15 cellular contexts compared by ENCODE assay signal in genomic region chr7:45589061-45589460, GRCh38. TPM values are rescaled to one million over a fixed set of nuclear protein-coding genes. Genes with fewer than 3 reads are reported as not detected.
DNase-seq lines count a peak whose midpoint lies in the region; ATAC-seq and TF ChIP-seq lines count a peak whose summit lies in the region.
"Had no signal": no experiment of that assay in that cellular context is flagged by ENCODE, and none has a peak within 500 bp of the region (broad histone marks: within the 10 kb centered on the region; RNA-seq: fewer than 3 reads in every experiment).

No MANE protein-coding gene starts in this region.

- peak; percentile 56 for ATAC-seq in GM23338
- ATAC-seq in HCT116, result peak; percentile 62
- no peak for ATAC-seq in sciatic nerve
- ATAC-seq: Right ventricle myocardium inferior had no signal

- H3K27me3 Mint-ChIP-seq in GM23338 (ENCODE audit: insufficient read depth, low read depth, poor library complexity) (peaks cover 8% of the 10 kb centered on the region), endodermal cell (ENCODE audit: insufficient read depth) (no peaks in the 10 kb centered on the region)

- no peaks in the 10 kb centered on the region for H3F3A ChIP-seq in GM23338 (replicated peaks; ENCODE audit: low read depth)

- H3K79me2 ChIP-seq in GM23338 (replicated peaks; ENCODE audit: insufficient read depth) (peaks cover 25% of the 10 kb centered on the region), HCT116 (ENCODE audit: insufficient read depth, low read length) (no peaks in the 10 kb centered on the region)

- H3K27me3 ChIP-seq in GM23338 (ENCODE audit: insufficient read depth), result no peaks in the 10 kb centered on the region
- H3K27me3 ChIP-seq in HCT116 (ENCODE audit: insufficient read depth, low read length), result no peaks in the 10 kb centered on the region
- no peaks in the 10 kb centered on the region for H3K27me3 ChIP-seq in endodermal cell (ENCODE audit: control insufficient read depth, insufficient read depth, low read length, poor library complexity, severe bottlenecking)
- H3K27me3 ChIP-seq: BE2C had no signal

- POLR2A ChIA-PET in HCT116 (lab: Charles Lee), result no interaction called here

- H3K9me3 ChIP-seq in HCT116 (ENCODE audit: control insufficient read depth in 1 of 2, insufficient read depth in 1 of 2, low read depth in 1 of 2, low read length in 2 of 2) (no peaks in the 10 kb centered on the region), endodermal cell (ENCODE audit: control insufficient read depth, low read length) (no peaks in the 10 kb centered on the region)
- H3K9me3 ChIP-seq: BE2C had no signal

- TF ChIP-seq POLR2A in HCT116 (IDR thresholded peaks at IDR 0.05; ENCODE audit: borderline replicate concordance, extremely low read depth, insufficient read depth, insufficient read length), result no peak

- H3K36me3 ChIP-seq in GM23338 (ENCODE audit: insufficient read depth) (no peaks in the 10 kb centered on the region), HCT116 (ENCODE audit: control insufficient read depth in 1 of 2, insufficient read depth in 2 of 2, low read length in 2 of 2) (no peaks in the 10 kb centered on the region), endodermal cell (ENCODE audit: control insufficient read depth, insufficient read depth, low read length) (no peaks in the 10 kb centered on the region)
- H3K36me3 ChIP-seq: BE2C had no signal

- H3K9me3 Mint-ChIP-seq in GM23338 (no peaks in the 10 kb centered on the region), endodermal cell (no peaks in the 10 kb centered on the region)
- H3K9me3 Mint-ChIP-seq: CD4-positive, alpha-beta T cell had no signal

- no peak for DNase-seq in GM23338 (ENCODE audit: low spot score)
- no peak for DNase-seq in HCT116 (ENCODE audit: low read depth, low spot score)
- DNase-seq in endodermal cell, result peak; percentile 62
- DNase-seq in sciatic nerve (ENCODE audit: low spot score), result peak; percentile 42
- no peak for DNase-seq in EL
- no peak for DNase-seq in SKM-1 treated with dmso at 0.1 percent for 144 hours (lab: John Stamatoyannopoulos, UW; ENCODE audit: unreplicated experiment)
- DNase-seq in nucleus accumbens (lab: John Stamatoyannopoulos, UW), result no peak
- DNase-seq: BE2C; CD4-positive, alpha-beta T cell; NCI-H1436; NCI-H2029; NCI-H748 treated with DMSO at 0.1 percent for 48 hours had no signal

- no peak overlapping the region for H2AFZ ChIP-seq in GM23338
- no peak overlapping the region for H2AFZ ChIP-seq in HCT116 (ENCODE audit: low read depth, low read length, poor library complexity, severe bottlenecking)

- H3K27ac ChIP-seq in GM23338 (ENCODE audit: low read depth), result no peak overlapping the region
- no peak overlapping the region for H3K27ac ChIP-seq in HCT116 (ENCODE audit: low read depth, low read length)
- no peak overlapping the region for H3K27ac ChIP-seq in endodermal cell (ENCODE audit: low read depth, low read length)
- H3K27ac ChIP-seq: KMS-11, SK-N-MC had no signal

- H3K36me3 Mint-ChIP-seq in GM23338 (ENCODE audit: low read depth) (no peaks in the 10 kb centered on the region; the same call in 1 of the 3 replicates), endodermal cell (ENCODE audit: low read depth) (no peaks in the 10 kb centered on the region)

- no peak overlapping the region for H3K27ac Mint-ChIP-seq in GM23338
- H3K27ac Mint-ChIP-seq in endodermal cell, result no peak overlapping the region
- H3K27ac Mint-ChIP-seq: CD4-positive, alpha-beta T cell had no signal

- H3K9me2 ChIP-seq in GM23338 (ENCODE audit: insufficient read depth) (no peaks in the 10 kb centered on the region), HCT116 (ENCODE audit: insufficient read depth) (no peaks in the 10 kb centered on the region)

- H3K9ac ChIP-seq in HCT116 (ENCODE audit: low read length) (no peak overlapping the region), endodermal cell (ENCODE audit: extremely low read depth, low read length, poor library complexity, severe bottlenecking) (no peak overlapping the region)
- H3K9ac ChIP-seq: KMS-11 had no signal

- WGBS in endodermal cell (ENCODE audit: insufficient coverage in 1 of 2, insufficient read length in 1 of 2), 2 experiments, result 90 to 91% methylated on average over 4 to 10 of the region's 10 CpGs

- TF ChIP-seq RAD21 in HCT116 (IDR thresholded peaks at IDR 0.05; ENCODE audit: low read depth), result no peak; the same call in 1 of the 2 replicates

- H3K4me3 Mint-ChIP-seq in GM23338, result no peak overlapping the region
- no peak overlapping the region for H3K4me3 Mint-ChIP-seq in endodermal cell
- H3K4me3 Mint-ChIP-seq: CD4-positive, alpha-beta T cell had no signal

- H4K20me1 ChIP-seq in GM23338 (replicated peaks; ENCODE audit: insufficient read depth) (no peaks in the 10 kb centered on the region), HCT116 (ENCODE audit: insufficient read depth) (no peaks in the 10 kb centered on the region)

- no peak overlapping the region for H3K4me3 ChIP-seq in GM23338
- no peak overlapping the region for H3K4me3 ChIP-seq in HCT116 (replicated peaks in 1 of 2; ENCODE audit: low read depth in 1 of 2, low read length in 2 of 2)
- H3K4me3 ChIP-seq in endodermal cell (ENCODE audit: low read length), result no peak overlapping the region
- H3K4me3 ChIP-seq: SK-N-MC had no signal

- intact Hi-C loops in HCT116 (cut with micrococcal nuclease) (no loop called here), sciatic nerve (cut with DNase I) (no loop called here)

- CTCF ChIA-PET in HCT116 (lab: Charles Lee), result no interaction called here

- RAD21 ChIA-PET in HCT116 (lab: Charles Lee; ENCODE audit: low non-redundant PET in 1 of 2, low total read pairs in 2 of 2, uncharacterized antibody in 2 of 2, unreplicated experiment in 2 of 2), result no interaction called here

- H3K4me2 ChIP-seq in GM23338 (no peak overlapping the region), HCT116 (ENCODE audit: low read length) (no peak overlapping the region)
- H3K4me2 ChIP-seq: KMS-11 had no signal

- TF ChIP-seq CTCF in GM23338 (conservative IDR thresholded peaks at IDR 0.05; ENCODE audit: low read depth in 2 of 2), result peak in 1 of 2 experiments; percentile 44; a peak in 2 of 4 replicates
- no peak for TF ChIP-seq CTCF in HCT116 (IDR thresholded peaks at IDR 0.05 in 2 of 3, conservative IDR thresholded peaks at IDR 0.05 in 1 of 3; ENCODE audit: borderline replicate concordance in 1 of 3, insufficient read depth in 1 of 3, low read depth in 2 of 3, low read length in 2 of 3)
- TF ChIP-seq CTCF in endodermal cell (conservative IDR thresholded peaks at IDR 0.05), result peak; percentile 47

- no TSS peak for BruUV-seq in HCT116 (replicated peaks; lab: Mats Ljungman, UMichigan)

- no peaks in the 10 kb centered on the region for H3K4me1 ChIP-seq in GM23338 (ENCODE audit: insufficient read depth)
- H3K4me1 ChIP-seq in HCT116 (ENCODE audit: control insufficient read depth in 1 of 2, insufficient read depth in 2 of 2, low read length in 2 of 2), result no peaks in the 10 kb centered on the region
- H3K4me1 ChIP-seq in endodermal cell (ENCODE audit: control insufficient read depth, insufficient read depth, low read length), result no peaks in the 10 kb centered on the region
- H3K4me1 ChIP-seq: BE2C had no signal

- H3K4me1 Mint-ChIP-seq in GM23338, result peaks cover 26% of the 10 kb centered on the region
- peaks cover 11% of the 10 kb centered on the region for H3K4me1 Mint-ChIP-seq in endodermal cell

TF ChIP-seq in GM23338, 12 proteins besides CTCF, POLR2A, EP300 and RAD21 (continues in another document):
- TF ChIP-seq EZH2 (IDR thresholded peaks at IDR 0.05; ENCODE audit: low read depth, unreplicated experiment) (no peak), POLR2AphosphoS5 (IDR thresholded peaks at IDR 0.05; ENCODE audit: low read depth) (no peak), NANOG (IDR thresholded peaks at IDR 0.05; ENCODE audit: borderline replicate concordance) (no peak), CREB1 (CRISPR knock-in tag; IDR thresholded peaks at IDR 0.05; ENCODE audit: low read depth) (no peak), JUNB (IDR thresholded peaks at IDR 0.05; ENCODE audit: unreplicated experiment) (no peak), STAT1 (IDR thresholded peaks at IDR 0.05; ENCODE audit: unreplicated experiment) (no peak)

TF ChIP-seq in HCT116, 20 proteins besides CTCF, POLR2A, EP300 and RAD21:
- TF ChIP-seq FOSL1 (IDR thresholded peaks at IDR 0.05; ENCODE audit: low read depth), result no peak
- TF ChIP-seq EGR1 (IDR thresholded peaks at IDR 0.05; ENCODE audit: low read depth), result no peak
- no peak for TF ChIP-seq SRF (IDR thresholded peaks at IDR 0.05; ENCODE audit: low read depth)
- no peak for TF ChIP-seq ZFX (IDR thresholded peaks at IDR 0.05)
- TF ChIP-seq ZNF274 (IDR thresholded peaks at IDR 0.05; ENCODE audit: low read depth, low read length), result no peak
- no peak for TF ChIP-seq MAX (IDR thresholded peaks at IDR 0.05)
- TF ChIP-seq POLR2AphosphoS5 (IDR thresholded peaks at IDR 0.05; ENCODE audit: low read depth, low read length), result no peak
- TF ChIP-seq ZBTB33 (IDR thresholded peaks at IDR 0.05; ENCODE audit: extremely low read depth, insufficient replicate concordance, low read length), result no peak
- no peak for TF ChIP-seq EZH2 (IDR thresholded peaks at IDR 0.05)

RNA-seq across cellular contexts. Expression of gene ADCY1, which starts 14.9 kb away (rescaled TPM):
- 14.6 and 18.7 TPM in 2 replicates for total RNA-seq in GM23338 (2014; rRNA removed; shearing (Covaris generic))
- polyA plus RNA-seq in GM23338 (2016; fragmentation: Nextera tagmentation; extraction: Ambion mirVana), result 2.3 and 2.4 TPM in 2 replicates
- total RNA-seq in HCT116 (2021; ENCODE audit: unreplicated experiment), result 0.05 TPM
- not detected in 2 replicates for polyA plus RNA-seq in HCT116 (2012)
- 10 to 100 TPM; 15.3 to 18.5 TPM for total RNA-seq in endodermal cell
- polyA plus RNA-seq in endodermal cell (2013, experiment 1 of 2), result 5.0 TPM
- polyA plus RNA-seq in endodermal cell (2013, experiment 2 of 2), result 5.6 TPM
- 5.5 TPM for total RNA-seq in sciatic nerve

Comparison
In these comparisons a context has a peak if more than half of its experiments do, and no peak if none do; other contexts are left out.
1. DNase-seq: peak in endodermal cell (single experiment) and sciatic nerve (single experiment); none in GM23338 (single experiment), HCT116 (single experiment), EL (single experiment), SKM-1 treated with dmso at 0.1 percent for 144 hours (single experiment) and nucleus accumbens (0 of 56).